In the genomic region with DNA sequence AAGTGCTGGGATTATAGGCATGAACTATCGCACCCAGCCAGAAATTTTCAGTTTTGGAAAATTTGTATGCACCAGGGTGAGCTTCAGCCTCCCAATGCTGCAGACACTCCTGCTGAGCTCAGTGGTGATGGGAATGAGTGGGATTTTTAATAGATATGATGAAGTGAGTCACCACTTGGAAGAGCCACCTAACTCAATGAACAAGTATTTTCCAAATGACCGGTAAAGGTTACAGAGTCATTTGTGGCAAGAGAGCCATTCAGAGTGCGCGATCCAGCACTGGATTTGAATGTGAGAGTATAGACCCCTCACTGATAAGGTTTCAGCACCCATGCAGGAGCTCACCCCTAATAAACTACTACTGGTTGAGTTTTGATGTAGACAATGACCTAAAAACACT, we compare ENCODE assay signal across 19 cellular contexts.
A peak's percentile ranks its signal among the peaks of the same experiment; 100 is the strongest.
DNase-seq lines count a peak whose midpoint lies in the region; ATAC-seq, FAIRE-seq and TF ChIP-seq lines count a peak whose summit lies in the region.
"Had no signal": no experiment of that assay in that cellular context is flagged by ENCODE, and none has a peak within 500 bp of the region (broad histone marks: within the 10 kb centered on the region; RNA-seq: fewer than 3 reads in every experiment).

No MANE protein-coding gene starts in this region.

- peak overlapping the region; percentile 46 for H3K4me2 ChIP-seq in astrocyte (ENCODE audit: low read length)

- H3K27ac Mint-ChIP-seq in astrocyte (ENCODE audit: unreplicated experiment), result no peak overlapping the region
- H3K27ac Mint-ChIP-seq: WTC11 had no signal

- FAIRE-seq in astrocyte (lab: Jason Lieb, UNC), result no peak
- FAIRE-seq in small intestine (lab: Jason Lieb, UNC), result no peak
- FAIRE-seq: GM18507 had no signal

- peaks cover 20% of the 10 kb centered on the region for H3K4me1 Mint-ChIP-seq in astrocyte (ENCODE audit: low read depth, unreplicated experiment)
- H3K4me1 Mint-ChIP-seq: brain, WTC11 had no signal

- WGBS in small intestine, 3 donors, result 94 to 98% (median 97%) methylated on average over 4 of the region's 4 CpGs

- H3K27me3 ChIP-seq in astrocyte (ENCODE audit: insufficient read depth, low read length) (no peaks in the 10 kb centered on the region), small intestine (ENCODE audit: control insufficient read depth in 2 of 2, insufficient read depth in 2 of 2, low read length in 2 of 2) (no peaks in the 10 kb centered on the region)
- H3K27me3 ChIP-seq: stomach had no signal

- H2AFZ ChIP-seq in astrocyte (ENCODE audit: low read depth, low read length), result no peak overlapping the region

- DNase-seq in AG09309 (ENCODE audit: low read depth), result peak; percentile 18
- DNase-seq in EL, result peak; percentile 41
- DNase-seq in astrocyte (ENCODE audit: low read depth), result peak; percentile 84
- DNase-seq in kidney glomerular epithelial cell (lab: John Stamatoyannopoulos, UW), result peak; percentile 44
- no peak for DNase-seq in HPDE6-E6E7 (ENCODE audit: extremely low spot score)
- no peak for DNase-seq in small intestine
- DNase-seq: GF-D8; MM.1S; naive B cell; right cardiac atrium; stimulated activated CD4-positive, alpha-beta T cell treated with anti-CD3 and anti-CD28 coated beads, Interleukin-4, amount 100 ng/mL, for 4 hours; stomach had no signal

- H3K9me3 Mint-ChIP-seq in astrocyte (ENCODE audit: unreplicated experiment), result no peaks in the 10 kb centered on the region
- H3K9me3 Mint-ChIP-seq: brain, CD14-positive monocyte, naive B cell, WTC11 had no signal

- no peaks in the 10 kb centered on the region for H3K27me3 Mint-ChIP-seq in astrocyte (ENCODE audit: low read depth, unreplicated experiment)
- H3K27me3 Mint-ChIP-seq: brain, naive B cell had no signal

- no peak overlapping the region for H3K4me3 Mint-ChIP-seq in astrocyte (ENCODE audit: unreplicated experiment)
- H3K4me3 Mint-ChIP-seq: brain, CD14-positive monocyte, naive B cell, WTC11 had no signal

- ATAC-seq in GM19023 (IDR thresholded peaks at IDR 0.05; ENCODE audit: unreplicated experiment) (no peak), HG02840 (IDR thresholded peaks at IDR 0.05; ENCODE audit: low FRiP score, unreplicated experiment) (no peak)
- ATAC-seq: HCT116, WTC11 had no signal

- H3K79me2 ChIP-seq in astrocyte (ENCODE audit: insufficient read depth, low read length), result peaks cover 61% of the 10 kb centered on the region

- peaks cover 72% of the 10 kb centered on the region for H4K20me1 ChIP-seq in astrocyte (ENCODE audit: insufficient read depth, low read length)

- H3K9ac ChIP-seq in astrocyte (ENCODE audit: low read length), result no peak overlapping the region

- H3K27ac ChIP-seq in astrocyte (ENCODE audit: low read depth, low read length) (peak overlapping the region; percentile 16), small intestine (ENCODE audit: low read depth in 1 of 2, low read length in 1 of 2) (no peak overlapping the region)
- H3K27ac ChIP-seq: stomach had no signal

- H3K9me3 ChIP-seq in astrocyte (ENCODE audit: insufficient read depth, low read depth, low read length) (no peaks in the 10 kb centered on the region), small intestine (ENCODE audit: control insufficient read depth, low read depth) (no peaks in the 10 kb centered on the region)
- H3K9me3 ChIP-seq: stomach had no signal

- H3K36me3 ChIP-seq in astrocyte (ENCODE audit: insufficient read depth, low read length) (no peaks in the 10 kb centered on the region), small intestine (ENCODE audit: control insufficient read depth in 2 of 2, insufficient read depth in 2 of 2, low read length in 2 of 2) (peaks cover 0 to 2% of the 10 kb centered on the region in 2 donors)

- no peak for TF ChIP-seq CTCF in AG09309 (IDR thresholded peaks at IDR 0.05; ENCODE audit: control insufficient read depth, insufficient read depth, low read depth, low read length, missing control alignments)
- TF ChIP-seq CTCF in astrocyte (IDR thresholded peaks at IDR 0.05; ENCODE audit: insufficient read depth, low read depth, low read length), result no peak

- no peaks in the 10 kb centered on the region for H3K4me1 ChIP-seq in astrocyte (ENCODE audit: insufficient read depth, low read length)
- no peaks in the 10 kb centered on the region for H3K4me1 ChIP-seq in small intestine (ENCODE audit: control insufficient read depth in 2 of 2, insufficient read depth in 1 of 2, low read depth in 1 of 2, low read length in 1 of 2)

- peaks cover 14% of the 10 kb centered on the region for H3K36me3 Mint-ChIP-seq in astrocyte (ENCODE audit: low read depth, unreplicated experiment)
- H3K36me3 Mint-ChIP-seq: WTC11 had no signal

- H3K4me3 ChIP-seq in AG09309 (ENCODE audit: control insufficient read depth, low read depth, low read length) (no peak overlapping the region), astrocyte (ENCODE audit: insufficient read depth, low read depth, low read length) (no peak overlapping the region), small intestine (ENCODE audit: low read depth in 1 of 2, low read length in 2 of 2) (no peak overlapping the region)
- H3K4me3 ChIP-seq: stomach had no signal

Comparison
In these comparisons a context has a peak if more than half of its experiments do, and no peak if none do; other contexts are left out.
1. DNase-seq: peak in AG09309 (single experiment), EL (single experiment), astrocyte (single experiment) and kidney glomerular epithelial cell (single experiment); none in HPDE6-E6E7 (single experiment) and small intestine (single experiment).